Comparison of ENCODE assay signal across 10 cellular contexts in the genomic region with DNA sequence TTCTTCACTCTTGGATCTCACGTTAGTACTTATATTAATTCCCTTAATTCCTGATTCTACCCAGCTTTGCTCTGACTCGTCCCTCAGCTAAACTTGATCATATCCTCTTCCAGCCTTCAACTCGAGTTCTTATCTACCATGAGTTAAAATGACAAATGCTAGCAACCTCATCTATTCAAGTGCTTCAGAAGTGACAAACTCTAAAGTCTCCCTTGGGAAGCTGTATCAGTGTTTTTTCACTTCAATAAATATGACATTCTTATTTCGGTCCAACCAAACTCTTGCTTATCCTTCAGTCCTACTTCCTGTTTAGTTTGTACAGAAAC.
A peak's percentile ranks its signal among the peaks of the same experiment; 100 is the strongest.
DNase-seq lines count a peak whose midpoint lies in the region; ATAC-seq and TF ChIP-seq lines count a peak whose summit lies in the region.
"Had no signal": no experiment of that assay in that cellular context is flagged by ENCODE, and none has a peak within 500 bp of the region (broad histone marks: within the 10 kb centered on the region; RNA-seq: fewer than 3 reads in every experiment).

No MANE protein-coding gene starts in this region.

- no peak for DNase-seq in T-helper 17 cell
- no peak for DNase-seq in fibroblast of villous mesenchyme (ENCODE audit: low read depth)
- no peak for DNase-seq in stimulated activated naive B cell treated with anti-CD40 and anti-IgM and Interleukin-4, amounts not matched to agents 10 μg/mL and 1 μg/mL and 100 μg/mL, for 72 hours
- DNase-seq in iPS-NIHi7 (ENCODE audit: extremely low spot score): no peak
- DNase-seq: stimulated activated CD4-positive, alpha-beta T cell treated with anti-CD3 and anti-CD28 coated beads, Interleukin-12 subunit alpha, Interleukin-12 subunit beta, amount 100 ng/mL, for 4 hours had no signal

- peaks cover 5% of the 10 kb centered on the region for H3K36me3 Mint-ChIP-seq in T-helper 17 cell (ENCODE audit: low read depth)
- H3K36me3 Mint-ChIP-seq in stimulated activated naive B cell treated with anti-CD40 and anti-IgM and Interleukin-4, amounts not matched to agents 10 μg/mL and 1 μg/mL and 100 μg/mL, for 72 hours: peaks cover 27 to 39% of the 10 kb centered on the region in 2 donors

- no peaks in the 10 kb centered on the region for H3K27me3 Mint-ChIP-seq in T-helper 17 cell
- H3K27me3 Mint-ChIP-seq in stimulated activated naive B cell treated with anti-CD40 and anti-IgM and Interleukin-4, amounts not matched to agents 10 μg/mL and 1 μg/mL and 100 μg/mL, for 72 hours: no peaks in the 10 kb centered on the region
- H3K27me3 Mint-ChIP-seq: stimulated activated naive CD8-positive, alpha-beta T cell treated with anti-CD3 and anti-CD28 coated beads, Interleukin-15, Interleukin-2, amounts not matched to agents 100 ng/mL and 50 ng/mL, for 24 hours had no signal

- peak overlapping the region; percentile 20 for H3K4me3 ChIP-seq in fibroblast of villous mesenchyme (ENCODE audit: low read depth, low read length)

- no peak overlapping the region for H3K4me3 Mint-ChIP-seq in T-helper 17 cell
- no peak overlapping the region for H3K4me3 Mint-ChIP-seq in stimulated activated naive B cell treated with anti-CD40 and anti-IgM and Interleukin-4, amounts not matched to agents 10 μg/mL and 1 μg/mL and 100 μg/mL, for 72 hours
- H3K4me3 Mint-ChIP-seq: stimulated activated naive CD8-positive, alpha-beta T cell treated with anti-CD3 and anti-CD28 coated beads, Interleukin-15, Interleukin-2, amounts not matched to agents 100 ng/mL and 50 ng/mL, for 24 hours had no signal

- peaks cover 0 to 2% of the 10 kb centered on the region in 2 donors for H3K9me3 Mint-ChIP-seq in stimulated activated naive B cell treated with anti-CD40 and anti-IgM and Interleukin-4, amounts not matched to agents 10 μg/mL and 1 μg/mL and 100 μg/mL, for 72 hours
- H3K9me3 Mint-ChIP-seq: stimulated activated naive CD8-positive, alpha-beta T cell treated with anti-CD3 and anti-CD28 coated beads, Interleukin-15, Interleukin-2, amounts not matched to agents 100 ng/mL and 50 ng/mL, for 24 hours had no signal

- TF ChIP-seq CTCF in fibroblast of villous mesenchyme (IDR thresholded peaks at IDR 0.05; ENCODE audit: insufficient read depth, low read depth, low read length): no peak

- H3K4me1 Mint-ChIP-seq in T-helper 17 cell: peaks cover 36% of the 10 kb centered on the region
- H3K4me1 Mint-ChIP-seq in stimulated activated naive B cell treated with anti-CD40 and anti-IgM and Interleukin-4, amounts not matched to agents 10 μg/mL and 1 μg/mL and 100 μg/mL, for 72 hours: peaks cover 18 to 48% of the 10 kb centered on the region in 2 donors

- H3K9me3 ChIP-seq in T-helper 17 cell (ENCODE audit: control insufficient read depth, low read length, poor library complexity, severe bottlenecking): no peaks in the 10 kb centered on the region

- H3K27ac Mint-ChIP-seq in T-helper 17 cell: peak overlapping the region; percentile 77
- H3K27ac Mint-ChIP-seq in stimulated activated naive B cell treated with anti-CD40 and anti-IgM and Interleukin-4, amounts not matched to agents 10 μg/mL and 1 μg/mL and 100 μg/mL, for 72 hours: peak overlapping the region; percentile 7
- H3K27ac Mint-ChIP-seq: stimulated activated naive CD8-positive, alpha-beta T cell treated with anti-CD3 and anti-CD28 coated beads, Interleukin-15, Interleukin-2, amounts not matched to agents 100 ng/mL and 50 ng/mL, for 24 hours had no signal

- peak; percentile 17 for ATAC-seq in HG02642 (IDR thresholded peaks at IDR 0.05; ENCODE audit: poor library complexity, unreplicated experiment)
- ATAC-seq in T-helper 17 cell: no peak
- ATAC-seq in stimulated activated naive B cell treated with anti-CD40 and anti-IgM and Interleukin-4, amounts not matched to agents 10 μg/mL and 1 μg/mL and 100 μg/mL, for 72 hours (replicated peaks): peak; percentile 22 to 51
- ATAC-seq in GM21423 (IDR thresholded peaks at IDR 0.05; ENCODE audit: unreplicated experiment): no peak
- no peak for ATAC-seq in HG03439 (IDR thresholded peaks at IDR 0.05; ENCODE audit: unreplicated experiment)
- ATAC-seq in GM19023 (IDR thresholded peaks at IDR 0.05; ENCODE audit: unreplicated experiment): no peak

Comparison
In these comparisons a context has a peak if more than half of its experiments do, and no peak if none do; other contexts are left out.
1. ATAC-seq: peak in HG02642 (single experiment) and stimulated activated naive B cell treated with anti-CD40 and anti-IgM and Interleukin-4, amounts not matched to agents 10 μg/mL and 1 μg/mL and 100 μg/mL, for 72 hours (2 of 2); none in T-helper 17 cell (single experiment), GM21423 (single experiment), HG03439 (single experiment) and GM19023 (single experiment).